Comparison of ENCODE assay signal across 9 cellular contexts in genomic region chr2:234164499-234165409, GRCh38.
DNase-seq lines count a peak whose midpoint lies in the region; ATAC-seq, FAIRE-seq and TF ChIP-seq lines count a peak whose summit lies in the region.
"Had no signal": no experiment of that assay in that cellular context is flagged by ENCODE, and none has a peak within 500 bp of the region (broad histone marks: within the 10 kb centered on the region; RNA-seq: fewer than 3 reads in every experiment).

No MANE protein-coding gene starts in this region.

- no peaks in the 10 kb centered on the region for H3K9me2 ChIP-seq in SK-N-SH

- no peak for TF ChIP-seq RAD21 in SK-N-SH (IDR thresholded peaks at IDR 0.05; ENCODE audit: low read length)

- CTCF ChIA-PET in SK-N-SH (lab: Yijun Ruan, JAX) = interaction anchor here (1.0 to 1.6 kb wide), 2 partner anchors 26 to 29 kb away, joined by 3 to 5 read pairs; no protein-coding TSS in a partner anchor

- peak overlapping the region; percentile 85 for H3K27ac Mint-ChIP-seq in T-helper 17 cell
- no peak overlapping the region for H3K27ac Mint-ChIP-seq in activated naive CD8-positive, alpha-beta T cell treated with anti-CD3 and anti-CD28 coated beads, Interleukin-2, amount 10 ng/mL, durations not matched to agents 7 days and 5 days

- no peaks in the 10 kb centered on the region for H3K36me3 ChIP-seq in SK-N-SH (replicated peaks in 1 of 2; ENCODE audit: control insufficient read depth in 1 of 2, insufficient read depth in 2 of 2, low read length in 1 of 2)
- H3K36me3 ChIP-seq in left ventricle myocardium inferior = no peaks in the 10 kb centered on the region

- H3K9me3 Mint-ChIP-seq in activated naive CD8-positive, alpha-beta T cell treated with anti-CD3 and anti-CD28 coated beads, Interleukin-2, amount 10 ng/mL, durations not matched to agents 7 days and 5 days = no peaks in the 10 kb centered on the region

- peak in 1 of 3 donors; percentile 30 for DNase-seq in T-helper 17 cell
- no peak for DNase-seq in activated naive CD8-positive, alpha-beta T cell treated with anti-CD3 and anti-CD28 coated beads, Interleukin-2, amount 10 ng/mL, durations not matched to agents 7 days and 5 days
- peak; percentile 5 to 12 for DNase-seq in stimulated activated CD4-positive, alpha-beta T cell treated with anti-CD3 and anti-CD28 coated beads, Interleukin-2, amount 100 ng/mL, for 48 hours
- DNase-seq in SK-N-SH = no peak
- no peak for DNase-seq in SIG-M5 (lab: John Stamatoyannopoulos, UW)
- DNase-seq in frontal cortex (ENCODE audit: low spot score in 2 of 2) = no peak
- DNase-seq in left ventricle myocardium inferior = no peak
- DNase-seq: GDM1 had no signal

- peaks cover 12 to 15% of the 10 kb centered on the region in 2 experiments for H3K4me1 ChIP-seq in SK-N-SH (ENCODE audit: control insufficient read depth in 1 of 2, insufficient read depth in 2 of 2, low read depth in 1 of 2, low read length in 1 of 2)
- peaks cover 5% of the 10 kb centered on the region for H3K4me1 ChIP-seq in left ventricle myocardium inferior

- peak; percentile 76 for ATAC-seq in GM18907 (IDR thresholded peaks at IDR 0.05; ENCODE audit: unreplicated experiment)
- ATAC-seq in T-helper 17 cell = peak; percentile 97
- ATAC-seq in activated naive CD8-positive, alpha-beta T cell treated with anti-CD3 and anti-CD28 coated beads, Interleukin-2, amount 10 ng/mL, durations not matched to agents 7 days and 5 days (ENCODE audit: low read depth) = peak; percentile 78

- intact Hi-C loops in left ventricle myocardium inferior (cut with micrococcal nuclease) = no loop called here

- no peak overlapping the region for H3K4me2 ChIP-seq in SK-N-SH

- no peaks in the 10 kb centered on the region for H4K20me1 ChIP-seq in SK-N-SH (ENCODE audit: insufficient read depth)

- no peaks in the 10 kb centered on the region for H3K79me2 ChIP-seq in SK-N-SH (ENCODE audit: insufficient read depth)

- H3K4me1 Mint-ChIP-seq in T-helper 17 cell = peaks cover 30% of the 10 kb centered on the region
- H3K4me1 Mint-ChIP-seq in activated naive CD8-positive, alpha-beta T cell treated with anti-CD3 and anti-CD28 coated beads, Interleukin-2, amount 10 ng/mL, durations not matched to agents 7 days and 5 days = peaks cover 16% of the 10 kb centered on the region

- H2AFZ ChIP-seq in SK-N-SH (ENCODE audit: low read depth) = no peak overlapping the region

- H3K27ac ChIP-seq in SK-N-SH (ENCODE audit: low read depth in 2 of 2, low read length in 1 of 2) (peak overlapping the region in 1 of 2 experiments; percentile 79; a peak in 2 of 4 replicates), left ventricle myocardium inferior (replicated peaks) (no peak overlapping the region)

- no peaks in the 10 kb centered on the region for H3K9me3 ChIP-seq in T-helper 17 cell (ENCODE audit: control insufficient read depth, low read length, poor library complexity, severe bottlenecking)
- H3K9me3 ChIP-seq in SK-N-SH = no peaks in the 10 kb centered on the region
- no peaks in the 10 kb centered on the region for H3K9me3 ChIP-seq in left ventricle myocardium inferior (replicated peaks)

- no peak for TF ChIP-seq CTCF in SK-N-SH (IDR thresholded peaks at IDR 0.05)
- TF ChIP-seq CTCF in left ventricle myocardium inferior (IDR thresholded peaks at IDR 0.05; ENCODE audit: borderline replicate concordance) = no peak

- H3K27me3 Mint-ChIP-seq in T-helper 17 cell = no peaks in the 10 kb centered on the region
- no peaks in the 10 kb centered on the region for H3K27me3 Mint-ChIP-seq in activated naive CD8-positive, alpha-beta T cell treated with anti-CD3 and anti-CD28 coated beads, Interleukin-2, amount 10 ng/mL, durations not matched to agents 7 days and 5 days

- no peaks in the 10 kb centered on the region for H3K27me3 ChIP-seq in SK-N-SH (ENCODE audit: insufficient read depth)
- H3K27me3 ChIP-seq in left ventricle myocardium inferior (ENCODE audit: low read depth) = no peaks in the 10 kb centered on the region

- no peak overlapping the region for H3K4me3 ChIP-seq in SK-N-SH (ENCODE audit: low read depth in 2 of 2, low read length in 1 of 2)
- H3K4me3 ChIP-seq in left ventricle myocardium inferior = no peak overlapping the region

- POLR2A ChIA-PET in activated naive CD8-positive, alpha-beta T cell treated with anti-CD3 and anti-CD28 coated beads, Interleukin-2, amount 10 ng/mL, durations not matched to agents 7 days and 5 days (lab: Charles Lee) = no interaction called here
- POLR2A ChIA-PET in SK-N-SH (lab: Yijun Ruan, JAX) = no interaction called here

- H3K4me3 Mint-ChIP-seq in T-helper 17 cell = no peak overlapping the region
- H3K4me3 Mint-ChIP-seq in activated naive CD8-positive, alpha-beta T cell treated with anti-CD3 and anti-CD28 coated beads, Interleukin-2, amount 10 ng/mL, durations not matched to agents 7 days and 5 days = no peak overlapping the region

- no peak for TF ChIP-seq EP300 in SK-N-SH (IDR thresholded peaks at IDR 0.05; ENCODE audit: borderline replicate concordance in 1 of 2, low read depth in 1 of 2, low read length in 1 of 2)

- no peaks in the 10 kb centered on the region for H3K36me3 Mint-ChIP-seq in T-helper 17 cell (ENCODE audit: low read depth)
- H3K36me3 Mint-ChIP-seq in activated naive CD8-positive, alpha-beta T cell treated with anti-CD3 and anti-CD28 coated beads, Interleukin-2, amount 10 ng/mL, durations not matched to agents 7 days and 5 days = no peaks in the 10 kb centered on the region

- WGBS in SK-N-SH (ENCODE audit: low lambda C conversion rate) = 94% methylated on average over 19 of the region's 19 CpGs

- H3K9ac ChIP-seq in SK-N-SH = no peak overlapping the region

- H3F3A ChIP-seq in SK-N-SH (replicated peaks; ENCODE audit: insufficient read depth) = peaks cover 17% of the 10 kb centered on the region

- FAIRE-seq in frontal cortex (lab: Jason Lieb, UNC) = no peak

TF ChIP-seq in SK-N-SH, 30 proteins besides CTCF, POLR2A, EP300 and RAD21:
- no peak for TF ChIP-seq NFIC (IDR thresholded peaks at IDR 0.05; ENCODE audit: borderline replicate concordance)
- no peak for TF ChIP-seq FOXM1 (IDR thresholded peaks at IDR 0.05; ENCODE audit: low read depth)
- TF ChIP-seq GATA2 (CRISPR knock-in tag; IDR thresholded peaks at IDR 0.05) = no peak
- TF ChIP-seq SMC3 (IDR thresholded peaks at IDR 0.05; ENCODE audit: low read depth, low read length) = no peak

Comparison
In these comparisons a context has a peak if more than half of its experiments do, and no peak if none do; other contexts are left out.
1. DNase-seq: peak in stimulated activated CD4-positive, alpha-beta T cell treated with anti-CD3 and anti-CD28 coated beads, Interleukin-2, amount 100 ng/mL, for 48 hours (2 of 2); none in activated naive CD8-positive, alpha-beta T cell treated with anti-CD3 and anti-CD28 coated beads, Interleukin-2, amount 10 ng/mL, durations not matched to agents 7 days and 5 days (single experiment), SK-N-SH (single experiment), SIG-M5 (single experiment), frontal cortex (0 of 2) and left ventricle myocardium inferior (single experiment).
2. Peak in every context shown above with its lines, with median percentiles within 50 percentile points of each other: ATAC-seq.